ENCODE assay signal across 2 cellular contexts in genomic region chr20:51811040-51811351, GRCh38.
TF ChIP-seq lines count a peak whose summit lies in the region.

No MANE protein-coding gene starts in this region.

TF ChIP-seq in IMR-90, 13 proteins besides CTCF, POLR2A, EP300 and RAD21:
- TF ChIP-seq CEBPB (IDR thresholded peaks at IDR 0.05; ENCODE audit: low read depth, low read length) (peak; percentile 98), FOS (IDR thresholded peaks at IDR 0.05; ENCODE audit: low read depth, low read length) (peak; percentile 44; the same call in 1 of the 2 replicates), NFE2L2 (IDR thresholded peaks at IDR 0.05; ENCODE audit: low read depth, low read length) (no peak), SMC3 (IDR thresholded peaks at IDR 0.05; ENCODE audit: low read depth, low read length) (no peak), MAFK (IDR thresholded peaks at IDR 0.05; ENCODE audit: low read depth, low read length) (no peak)

TF ChIP-seq in H1, 55 proteins besides CTCF, POLR2A, EP300 and RAD21:
- TF ChIP-seq CEBPB (IDR thresholded peaks at IDR 0.05; ENCODE audit: low read depth, low read length), result peak; percentile 81
- no peak for TF ChIP-seq SP1 (IDR thresholded peaks at IDR 0.05; ENCODE audit: low read depth, low read length)
